8 cellular contexts compared by ENCODE assay signal in genomic region chr22:29313126-29314071, GRCh38. TPM values are rescaled to one million over a fixed set of nuclear protein-coding genes. Genes with fewer than 3 reads are reported as not detected.
A peak's percentile ranks its signal among the peaks of the same experiment; 100 is the strongest.
DNase-seq lines count a peak whose midpoint lies in the region; ATAC-seq and TF ChIP-seq lines count a peak whose summit lies in the region.

No MANE protein-coding gene starts in this region.

- no peaks in the 10 kb centered on the region for H3K9me3 ChIP-seq in WERI-Rb-1 (ENCODE audit: severe bottlenecking)

- DNase-seq in GM12864 (ENCODE audit: low read depth) = no peak
- no peak for DNase-seq in WERI-Rb-1
- peak in 1 of 2 donors; percentile 13 for DNase-seq in foreskin keratinocyte
- peak in 6 of 10 donors; percentile 16 to 92 (median 66) for DNase-seq in posterior cingulate gyrus
- DNase-seq in DMS79 treated with DMSO at 0.1 percent for 48 hours (lab: John Stamatoyannopoulos, UW) = no peak
- DNase-seq in NCI-H146 (lab: John Stamatoyannopoulos, UW) = no peak

- peak; percentile 63 for TF ChIP-seq CTCF in GM12864 (IDR thresholded peaks at IDR 0.05; ENCODE audit: low read depth, low read length, missing control alignments)
- TF ChIP-seq CTCF in WERI-Rb-1 (IDR thresholded peaks at IDR 0.05; ENCODE audit: low read depth, low read length) = peak; percentile 61
- TF ChIP-seq CTCF in foreskin keratinocyte (conservative IDR thresholded peaks at IDR 0.05) = peak; percentile 90

- H3K27me3 ChIP-seq in WERI-Rb-1 (ENCODE audit: insufficient read depth, low read depth, severe bottlenecking) (peaks cover 8% of the 10 kb centered on the region), foreskin keratinocyte (peaks cover 50% of the 10 kb centered on the region)

- no peak overlapping the region for H3K27ac ChIP-seq in WERI-Rb-1
- H3K27ac ChIP-seq in foreskin keratinocyte = no peak overlapping the region

- intact Hi-C loops in posterior cingulate gyrus (cut with DNase I) = loop anchor here (5.0 kb wide), 1 partner anchor 44 kb away; no protein-coding TSS in a partner anchor

- peaks cover 10% of the 10 kb centered on the region for H3K4me1 ChIP-seq in foreskin keratinocyte

- H3K36me3 ChIP-seq in WERI-Rb-1 = peaks cover 14% of the 10 kb centered on the region

- peak; percentile 9 for ATAC-seq in foreskin keratinocyte
- no peak for ATAC-seq in HG03469 (IDR thresholded peaks at IDR 0.05; ENCODE audit: unreplicated experiment)
- ATAC-seq in HG02759 (IDR thresholded peaks at IDR 0.05; ENCODE audit: unreplicated experiment) = no peak

- H3K4me3 ChIP-seq in GM12864 (ENCODE audit: low read depth, low read length) = no peak overlapping the region
- peak overlapping the region; percentile 51 for H3K4me3 ChIP-seq in WERI-Rb-1 (ENCODE audit: low read depth, low read length)

RNA-seq across cellular contexts. Expression of gene RASL10A, which starts 2.1 kb away (rescaled TPM):
- total RNA-seq in foreskin keratinocyte = not detected in 2 replicates
- polyA plus RNA-seq in foreskin keratinocyte = not detected in 2 replicates

RNA-seq across cellular contexts. Expression of gene GAS2L1, which starts 6.9 kb away (rescaled TPM):
- 31.3 and 31.8 TPM in 2 replicates for total RNA-seq in foreskin keratinocyte
- polyA plus RNA-seq in foreskin keratinocyte = 41.8 and 42.9 TPM in 2 replicates

RNA-seq across cellular contexts. Expression of gene EWSR1, which starts 45.3 kb away (rescaled TPM):
- 267 and 315 TPM in 2 replicates for total RNA-seq in foreskin keratinocyte
- polyA plus RNA-seq in foreskin keratinocyte = 231 and 253 TPM in 2 replicates

RNA-seq across cellular contexts. Expression of gene RHBDD3, which starts 45.6 kb away (rescaled TPM):
- total RNA-seq in foreskin keratinocyte = 21.4 and 21.7 TPM in 2 replicates
- 21.8 and 22.7 TPM in 2 replicates for polyA plus RNA-seq in foreskin keratinocyte

Comparison
In these comparisons a context has a peak if more than half of its experiments do, and no peak if none do; other contexts are left out.
1. DNase-seq: peak in posterior cingulate gyrus (6 of 10); none in GM12864 (single experiment), WERI-Rb-1 (single experiment), DMS79 treated with DMSO at 0.1 percent for 48 hours (single experiment) and NCI-H146 (single experiment).
2. Peak in every context shown above with its lines, with median percentiles within 50 percentile points of each other: CTCF ChIP-seq.